8 cellular contexts compared by ENCODE assay signal in the genomic region with DNA sequence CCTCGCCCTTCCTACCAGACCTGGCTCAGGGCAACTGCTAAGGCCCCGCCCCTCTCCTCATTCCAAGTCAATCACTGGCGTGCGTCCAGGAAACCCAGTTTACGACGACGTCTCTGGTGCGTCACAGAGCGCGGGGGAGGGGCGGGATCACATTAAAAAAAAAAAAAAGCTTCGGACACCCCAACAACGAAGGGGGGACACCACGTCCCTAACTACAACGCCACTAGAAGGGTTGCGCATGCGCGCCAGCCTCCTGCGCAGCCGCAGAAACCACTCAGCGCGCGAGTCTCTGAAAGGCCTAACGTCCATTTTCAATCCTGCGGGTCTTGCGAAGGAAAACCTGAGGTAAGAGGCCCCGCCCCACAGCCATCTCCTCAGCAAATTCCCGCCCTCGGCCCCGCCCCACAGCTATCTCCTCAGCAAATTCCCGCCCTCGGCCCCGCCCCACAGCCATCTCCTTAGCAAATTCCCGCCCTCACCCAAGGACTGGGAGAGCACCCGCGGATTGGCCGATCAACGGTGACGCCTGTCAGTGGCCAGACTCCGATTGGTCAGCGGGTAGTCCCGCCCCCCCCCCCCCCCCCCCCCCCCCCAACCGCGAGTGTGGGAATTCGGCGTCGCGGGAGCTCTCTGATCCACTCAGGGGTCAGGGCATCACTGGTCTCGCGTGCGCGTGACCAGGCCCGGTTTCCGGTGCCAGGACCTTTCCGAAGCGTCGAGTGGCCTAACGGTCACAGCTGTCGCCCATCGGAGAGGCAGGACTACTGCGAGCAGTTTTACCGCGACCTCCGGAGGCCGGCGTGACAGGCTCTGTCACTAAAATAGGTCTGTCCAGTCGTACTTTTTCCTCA. TPM values are rescaled to one million over a fixed set of nuclear protein-coding genes. Genes with fewer than 3 reads are reported as not detected.
DNase-seq lines count a peak whose midpoint lies in the region; ATAC-seq and TF ChIP-seq lines count a peak whose summit lies in the region.

SCML1 (plus strand) TSS at position 638 of the 851 bp plus-strand sequence. CDS start 6,694 bp downstream, outside the sequence.

- TF ChIP-seq CTCF in H9 (conservative IDR thresholded peaks at IDR 0.05) (no peak), thyroid gland (IDR thresholded peaks at IDR 0.05) (no peak)

- peak; percentile 90 for DNase-seq in DMS114 treated with DMSO at 0.1 percent for 48 hours (lab: John Stamatoyannopoulos, UW; ENCODE audit: unreplicated experiment)
- peak; percentile 96 for DNase-seq in H9
- DNase-seq in NCI-H1105 (lab: John Stamatoyannopoulos, UW) = peak; percentile 95
- peak; percentile 60 to 78 (median 69) for DNase-seq in T-helper 17 cell
- peak; percentile 98 for DNase-seq in left cardiac atrium
- peak; percentile 91 for DNase-seq in trophoblast cell
- peak; percentile 96 to 98 for DNase-seq in thyroid gland

- H3K4me2 ChIP-seq in H9 (ENCODE audit: insufficient read depth, insufficient read length, low read length) (peak within 1 kb of the TSS; percentile 4), trophoblast cell (ENCODE audit: low read length) (peak within 1 kb of the TSS; percentile 90)

- H3K36me3 Mint-ChIP-seq in H9 (ENCODE audit: insufficient read depth in 1 of 3, low read depth in 3 of 3) = peaks cover 0 to 2% (median 2%) of the 10 kb centered on the region in 3 experiments; a peak in 1 of 7 replicates
- H3K36me3 Mint-ChIP-seq in T-helper 17 cell (ENCODE audit: low read depth) = no peaks in the 10 kb centered on the region

- no peak within 1 kb of the TSS for H2BK12ac ChIP-seq in H9 (ENCODE audit: insufficient read length, low read depth, low read length)
- H2BK12ac ChIP-seq in trophoblast cell (ENCODE audit: low read length) = no peak within 1 kb of the TSS

- no peaks in the 10 kb centered on the region for H3K79me2 ChIP-seq in H9 (ENCODE audit: insufficient read depth, low read length)
- H3K79me2 ChIP-seq in trophoblast cell (ENCODE audit: control insufficient read depth, insufficient read depth, low read length, poor library complexity) = no peaks in the 10 kb centered on the region

- H3K14ac ChIP-seq in H9 (ENCODE audit: insufficient read depth, low read length) (no peak within 1 kb of the TSS), trophoblast cell (ENCODE audit: low read length) (no peak within 1 kb of the TSS)

- H3K79me1 ChIP-seq in H9 (ENCODE audit: insufficient read depth, low read depth, low read length, poor library complexity, severe bottlenecking) (no peaks in the 10 kb centered on the region), trophoblast cell (ENCODE audit: low read length) (no peaks in the 10 kb centered on the region)

- peak within 1 kb of the TSS; percentile 84 for H4K12ac ChIP-seq in trophoblast cell (ENCODE audit: low read depth, low read length)

- H4K91ac ChIP-seq in H9 (ENCODE audit: insufficient read length, low read depth, low read length) (no peak within 1 kb of the TSS), trophoblast cell (ENCODE audit: low read depth, low read length) (peak within 1 kb of the TSS; percentile 76)

- intact Hi-C loops in left cardiac atrium (cut with DNase I) (no loop called here), thyroid gland (cut with DNase I) (no loop called here)

- peaks cover 0 to 10% of the 10 kb centered on the region in 2 experiments; a peak in 1 of 5 replicates for H3K9me3 Mint-ChIP-seq in H9

- H2AFZ ChIP-seq in H9 (ENCODE audit: low read length) (no peak within 1 kb of the TSS), trophoblast cell (ENCODE audit: insufficient read depth, low read length, poor library complexity) (peak within 1 kb of the TSS; percentile 66)

- no peaks in the 10 kb centered on the region for H4K20me1 ChIP-seq in H9 (ENCODE audit: control insufficient read depth, insufficient read depth, insufficient read length)

- peaks cover 8% of the 10 kb centered on the region for H3K23me2 ChIP-seq in H9 (ENCODE audit: insufficient read length, low read depth, low read length, poor library complexity, severe bottlenecking)

- H3K27me3 Mint-ChIP-seq in H9 (ENCODE audit: low read depth) (peaks cover 36% of the 10 kb centered on the region), T-helper 17 cell (no peaks in the 10 kb centered on the region)

- peaks cover 6 to 20% of the 10 kb centered on the region in 2 experiments; a peak in 3 of 4 replicates for H3K4me1 Mint-ChIP-seq in H9
- H3K4me1 Mint-ChIP-seq in T-helper 17 cell = peaks cover 19% of the 10 kb centered on the region

- H2AK5ac ChIP-seq in H9 (ENCODE audit: insufficient read length, low read length) (no peak within 1 kb of the TSS), trophoblast cell (ENCODE audit: low read length) (no peak within 1 kb of the TSS)

- H3K4me1 ChIP-seq in H9 (ENCODE audit: insufficient read depth, low read length) (no peaks in the 10 kb centered on the region), trophoblast cell (ENCODE audit: control insufficient read depth in 1 of 2, insufficient read depth in 2 of 2, low read length in 2 of 2) (no peaks in the 10 kb centered on the region), thyroid gland (no peaks in the 10 kb centered on the region)

- H3K27ac ChIP-seq in H9 (ENCODE audit: insufficient read length, low read depth, low read length) = no peak within 1 kb of the TSS
- H3K27ac ChIP-seq in angular gyrus (ENCODE audit: low read depth, low read length) = peak within 1 kb of the TSS; percentile 78
- H3K27ac ChIP-seq in trophoblast cell (ENCODE audit: low read depth, low read length) = peak within 1 kb of the TSS; percentile 58
- H3K27ac ChIP-seq in thyroid gland = peak within 1 kb of the TSS; percentile 82 to 86 (median 83)

- H3K56ac ChIP-seq in H9 (ENCODE audit: insufficient read length, low read depth, low read length) = no peak within 1 kb of the TSS

- H3K27me3 ChIP-seq in H9 (ENCODE audit: insufficient read depth, low read length) (no peaks in the 10 kb centered on the region), trophoblast cell (ENCODE audit: insufficient read depth, low read length) (no peaks in the 10 kb centered on the region), thyroid gland (no peaks in the 10 kb centered on the region)

- H3K9ac ChIP-seq in H9 (ENCODE audit: extremely low read depth, insufficient read length, low read length) (peak within 1 kb of the TSS; percentile 13), trophoblast cell (ENCODE audit: low read length) (no peak within 1 kb of the TSS)

- H3K9me3 ChIP-seq in H9 (ENCODE audit: control insufficient read depth, low read depth, low read length) = no peaks in the 10 kb centered on the region
- no peaks in the 10 kb centered on the region for H3K9me3 ChIP-seq in T-helper 17 cell (ENCODE audit: control insufficient read depth, low read length, poor library complexity, severe bottlenecking)
- no peaks in the 10 kb centered on the region for H3K9me3 ChIP-seq in trophoblast cell (ENCODE audit: insufficient read depth, low read depth, low read length)
- no peaks in the 10 kb centered on the region for H3K9me3 ChIP-seq in thyroid gland

- H4K8ac ChIP-seq in H9 (replicated peaks; ENCODE audit: insufficient read length, low read depth, low read length) = no peak within 1 kb of the TSS
- H4K8ac ChIP-seq in trophoblast cell (ENCODE audit: low read depth, low read length) = peak within 1 kb of the TSS; percentile 91

- no peak within 1 kb of the TSS for H2BK20ac ChIP-seq in H9 (ENCODE audit: low read depth, low read length, poor library complexity, severe bottlenecking)

- H4K5ac ChIP-seq in H9 (ENCODE audit: insufficient read length, low read depth, low read length) = no peak within 1 kb of the TSS

- peak in 1 of 2 donors; percentile 54 for TF ChIP-seq POLR2A in thyroid gland (IDR thresholded peaks at IDR 0.05)

- no peak within 1 kb of the TSS for H3K23ac ChIP-seq in H9 (ENCODE audit: insufficient read length, low read depth, low read length)
- H3K23ac ChIP-seq in trophoblast cell (ENCODE audit: low read length) = no peak within 1 kb of the TSS

- H3K4me3 ChIP-seq in trophoblast cell (ENCODE audit: low read depth, low read length) (peak within 1 kb of the TSS; percentile 84), thyroid gland (replicated peaks in 1 of 3) (peak within 1 kb of the TSS in 2 of 3 donors; percentile 43 to 47)

- no peak within 1 kb of the TSS for H2BK120ac ChIP-seq in H9 (ENCODE audit: low read depth, low read length, poor library complexity, severe bottlenecking)
- H2BK120ac ChIP-seq in trophoblast cell (ENCODE audit: insufficient read depth, low read length, poor library complexity) = no peak within 1 kb of the TSS

- no peak within 1 kb of the TSS for H3K4ac ChIP-seq in H9 (ENCODE audit: low read depth, low read length)
- no peak within 1 kb of the TSS for H3K4ac ChIP-seq in trophoblast cell (ENCODE audit: low read depth, low read length)

- no peak within 1 kb of the TSS for H3T11ph ChIP-seq in H9 (ENCODE audit: low read length)

- H3K27ac Mint-ChIP-seq in H9 = peak within 1 kb of the TSS in 2 of 3 experiments; percentile 44 to 52; a peak in 2 of 7 replicates
- peak within 1 kb of the TSS; percentile 93 for H3K27ac Mint-ChIP-seq in T-helper 17 cell

- H2BK15ac ChIP-seq in H9 (ENCODE audit: low read depth, low read length) = no peak within 1 kb of the TSS

- H3K4me3 Mint-ChIP-seq in H9 (peak within 1 kb of the TSS; percentile 63 to 77), T-helper 17 cell (peak within 1 kb of the TSS; percentile 94)

- H3K18ac ChIP-seq in H9 (ENCODE audit: insufficient read length, low read depth, low read length) (no peak within 1 kb of the TSS), trophoblast cell (ENCODE audit: low read length) (peak within 1 kb of the TSS; percentile 45)

- ATAC-seq in T-helper 17 cell (peak; percentile 80), left cardiac atrium (peak; percentile 96 to 99)

- H2BK5ac ChIP-seq in H9 (ENCODE audit: insufficient read length, low read length) = no peak within 1 kb of the TSS
- H2BK5ac ChIP-seq in trophoblast cell (ENCODE audit: low read depth, low read length, poor library complexity) = no peak within 1 kb of the TSS

- WGBS in H9 (ENCODE audit: extremely low coverage, insufficient read length, low lambda C conversion rate) = no CpG with 5 or more reads among the region's 67 CpGs
- no CpG with 5 or more reads among the region's 67 CpGs for WGBS in trophoblast cell (ENCODE audit: extremely low coverage, insufficient coverage, insufficient read length)
- WGBS in thyroid gland, 2 donors = 0 to 1% methylated on average over 2 to 12 of the region's 67 CpGs

- H3K36me3 ChIP-seq in trophoblast cell (ENCODE audit: control insufficient read depth in 1 of 2, insufficient read depth in 2 of 2, low read length in 2 of 2) = no peaks in the 10 kb centered on the region
- H3K36me3 ChIP-seq in thyroid gland = no peaks in the 10 kb centered on the region

RNA-seq across cellular contexts. Expression of gene SCML1, which starts in this region (rescaled TPM):
- 1.3 and 1.6 TPM in 2 replicates for total RNA-seq in H9 (2021)
- total RNA-seq in T-helper 17 cell = 10 to 100 TPM in 1 of 2 donors, 1 to 10 TPM in 1; 9.9 to 11.8 TPM
- total RNA-seq in left cardiac atrium = 1 to 10 TPM; 6.6 to 8.8 TPM
- 5.3 and 5.6 TPM in 2 replicates for polyA plus RNA-seq in trophoblast cell (2013)
- 10 to 100 TPM in 2 of 4 donors, 1 to 10 TPM in 2; 5.0 to 13.0 (median 8.6) TPM for total RNA-seq in thyroid gland
